24 cellular contexts compared by ENCODE assay signal in genomic region chr10:119219747-119220320, GRCh38. TPM values are rescaled to one million over a fixed set of nuclear protein-coding genes. Genes with fewer than 3 reads are reported as not detected.
DNase-seq lines count a peak whose midpoint lies in the region; ATAC-seq and TF ChIP-seq lines count a peak whose summit lies in the region.
"Had no signal": no experiment of that assay in that cellular context is flagged by ENCODE, and none has a peak within 500 bp of the region (broad histone marks: within the 10 kb centered on the region; RNA-seq: fewer than 3 reads in every experiment).

No MANE protein-coding gene starts in this region.

- no peak for TF ChIP-seq EP300 in transverse colon (IDR thresholded peaks at IDR 0.05; ENCODE audit: low read depth)

- H3K9me3 ChIP-seq in adipocyte (ENCODE audit: control insufficient read depth, low read length), result no peaks in the 10 kb centered on the region
- no peaks in the 10 kb centered on the region for H3K9me3 ChIP-seq in left lung
- no peaks in the 10 kb centered on the region for H3K9me3 ChIP-seq in transverse colon
- H3K9me3 ChIP-seq: ovary, right lobe of liver, SJCRH30 had no signal

- H3K4me1 Mint-ChIP-seq in stimulated activated naive CD8-positive, alpha-beta T cell treated with anti-CD3 and anti-CD28 coated beads, Interleukin-15, amount 100 ng/mL, for 72 hours, result peaks cover 48% of the 10 kb centered on the region

- no peak overlapping the region for H3K27ac Mint-ChIP-seq in stimulated activated naive CD8-positive, alpha-beta T cell treated with anti-CD3 and anti-CD28 coated beads, Interleukin-15, amount 100 ng/mL, for 72 hours
- H3K27ac Mint-ChIP-seq: activated CD4-positive, alpha-beta T cell treated with anti-CD3 and anti-CD28 coated beads for 36 hours; activated naive CD4-positive, alpha-beta T cell treated with anti-CD3 and anti-CD28 coated beads for 36 hours; B cell; nephron had no signal

- WGBS in transverse colon (ENCODE audit: low coverage in 1 of 2), 2 donors, result 59 to 78% methylated on average over 6 of the region's 6 CpGs

- peak overlapping the region; percentile 42 for H3K9ac ChIP-seq in adipocyte (ENCODE audit: low read length)

- ATAC-seq in left lung (no peak), HG02759 (IDR thresholded peaks at IDR 0.05; ENCODE audit: unreplicated experiment) (no peak)
- ATAC-seq in stimulated activated naive CD8-positive, alpha-beta T cell treated with anti-CD3 and anti-CD28 coated beads, Interleukin-15, amount 100 ng/mL, for 72 hours, result no peak
- ATAC-seq: activated CD4-positive, alpha-beta T cell treated with anti-CD3 and anti-CD28 coated beads for 36 hours; right lobe of liver had no signal

- no peak overlapping the region for H3K4me3 Mint-ChIP-seq in stimulated activated naive CD8-positive, alpha-beta T cell treated with anti-CD3 and anti-CD28 coated beads, Interleukin-15, amount 100 ng/mL, for 72 hours
- H3K4me3 Mint-ChIP-seq: activated CD4-positive, alpha-beta T cell treated with anti-CD3 and anti-CD28 coated beads for 36 hours; activated naive CD4-positive, alpha-beta T cell treated with anti-CD3 and anti-CD28 coated beads for 36 hours; B cell; central memory CD8-positive, alpha-beta T cell; nephron had no signal

- intact Hi-C loops in left lung (cut with DNase I), result no loop called here
- intact Hi-C loops in transverse colon (cut with DNase I; ENCODE audit: low total_unique reads), result no loop called here

- H3K4me3 ChIP-seq in adipocyte (ENCODE audit: low read length) (peak overlapping the region; percentile 4), left lung (no peak overlapping the region), transverse colon (no peak overlapping the region)
- H3K4me3 ChIP-seq: ovary, right lobe of liver, SJCRH30 had no signal

- DNase-seq in NCI-H82 (lab: John Stamatoyannopoulos, UW) (peak; percentile 46), NCI-H82 treated with DMSO at 0.1 percent for 48 hours (lab: John Stamatoyannopoulos, UW; ENCODE audit: unreplicated experiment) (no peak), adipocyte (ENCODE audit: low read depth) (peak; percentile 54), left lung (no peak), transverse colon (no peak), HPDE6-E6E7 (ENCODE audit: extremely low spot score) (no peak)
- no peak for DNase-seq in stimulated activated naive CD8-positive, alpha-beta T cell treated with anti-CD3 and anti-CD28 coated beads, Interleukin-15, amount 100 ng/mL, for 72 hours
- DNase-seq: activated CD4-positive, alpha-beta T cell treated with anti-CD3 and anti-CD28 coated beads for 36 hours; activated naive CD4-positive, alpha-beta T cell treated with anti-CD3 and anti-CD28 coated beads for 36 hours; activated T-cell treated with anti-CD3 and anti-CD28 coated beads, Interleukin-2, amount 50 U/mL, for 48 hours; aorta; Karpas-422; NCI-H187 treated with DMSO at 0.1 percent for 48 hours; NCI-H774; ovary; right lobe of liver; SJCRH30; substantia nigra; T-helper 1 cell had no signal

- TF ChIP-seq POLR2A in transverse colon (IDR thresholded peaks at IDR 0.05), result no peak

- H3K9me3 Mint-ChIP-seq in stimulated activated naive CD8-positive, alpha-beta T cell treated with anti-CD3 and anti-CD28 coated beads, Interleukin-15, amount 100 ng/mL, for 72 hours, result no peaks in the 10 kb centered on the region
- H3K9me3 Mint-ChIP-seq: activated naive CD4-positive, alpha-beta T cell treated with anti-CD3 and anti-CD28 coated beads for 36 hours; central memory CD8-positive, alpha-beta T cell; nephron had no signal

- H3K27me3 ChIP-seq in adipocyte (replicated peaks; ENCODE audit: control insufficient read depth, insufficient read depth, low read length) (no peaks in the 10 kb centered on the region), left lung (no peaks in the 10 kb centered on the region), transverse colon (no peaks in the 10 kb centered on the region)
- H3K27me3 ChIP-seq: ovary, right lobe of liver, SJCRH30 had no signal

- H3K27ac ChIP-seq in left lung, result peak overlapping the region; percentile 39 to 66
- peak overlapping the region; percentile 76 to 81 (median 78) for H3K27ac ChIP-seq in transverse colon
- H3K27ac ChIP-seq: 22Rv1, ovary, SJCRH30 had no signal

- H3K27me3 Mint-ChIP-seq in stimulated activated naive CD8-positive, alpha-beta T cell treated with anti-CD3 and anti-CD28 coated beads, Interleukin-15, amount 100 ng/mL, for 72 hours, result no peaks in the 10 kb centered on the region
- H3K27me3 Mint-ChIP-seq: activated CD4-positive, alpha-beta T cell treated with anti-CD3 and anti-CD28 coated beads for 36 hours; B cell; central memory CD8-positive, alpha-beta T cell had no signal

- H3K4me1 ChIP-seq in adipocyte (ENCODE audit: control insufficient read depth, insufficient read depth, low read length) (peaks cover 46% of the 10 kb centered on the region), left lung (peaks cover 6 to 39% of the 10 kb centered on the region in 2 donors), transverse colon (peaks cover 14 to 36% (median 22%) of the 10 kb centered on the region in 4 donors)
- H3K4me1 ChIP-seq: SJCRH30 had no signal

- no peak for TF ChIP-seq CTCF in left lung (IDR thresholded peaks at IDR 0.05)
- no peak for TF ChIP-seq CTCF in transverse colon (IDR thresholded peaks at IDR 0.05)

- in situ Hi-C loops in transverse colon (cut with MboI; ENCODE audit: low pct_ligation_motif_present in 1 of 4, low pct_unique_long_range_greater_than_20kb in 1 of 4, low sequenced_read_pairs in 3 of 4), result no loop called here

- no peaks in the 10 kb centered on the region for H3K36me3 ChIP-seq in adipocyte (ENCODE audit: control insufficient read depth, insufficient read depth, low read length, severe bottlenecking)
- H3K36me3 ChIP-seq in left lung, result no peaks in the 10 kb centered on the region
- no peaks in the 10 kb centered on the region for H3K36me3 ChIP-seq in transverse colon
- H3K36me3 ChIP-seq: ovary, right lobe of liver, SJCRH30 had no signal

RNA-seq across cellular contexts. Expression of gene GRK5, which starts 12.5 kb away (rescaled TPM):
- 10 to 100 TPM; 34.6 to 39.2 TPM for total RNA-seq in left lung
- 100 to 1,000 TPM in 1 of 4 donors, 10 to 100 TPM in 1, 1 to 10 TPM in 2; 6.0 to 111 (median 9.5) TPM for total RNA-seq in transverse colon

RNA-seq across cellular contexts. Expression of gene PRDX3, which starts 41.2 kb away (rescaled TPM):
- total RNA-seq in left lung (100 to 1,000 TPM; 122 to 123 TPM), transverse colon (100 to 1,000 TPM in 2 of 4 donors, 10 to 100 TPM in 2; 24.7 to 141 (median 78.9) TPM)

RNA-seq across cellular contexts. Expression of gene SFXN4, which starts 54.3 kb away (rescaled TPM):
- 10 to 100 TPM; 13.2 to 23.1 TPM for total RNA-seq in left lung
- total RNA-seq in transverse colon, result 10 to 100 TPM; 15.0 to 61.3 (median 27.7) TPM

Comparison
In these comparisons a context has a peak if more than half of its experiments do, and no peak if none do; other contexts are left out.
1. DNase-seq: peak in NCI-H82 (single experiment) and adipocyte (single experiment); none in NCI-H82 treated with DMSO at 0.1 percent for 48 hours (single experiment), left lung (0 of 2), transverse colon (single experiment), HPDE6-E6E7 (single experiment) and stimulated activated naive CD8-positive, alpha-beta T cell treated with anti-CD3 and anti-CD28 coated beads, Interleukin-15, amount 100 ng/mL, for 72 hours (0 of 2).